8 cellular contexts compared by ENCODE assay signal in the genomic region with DNA sequence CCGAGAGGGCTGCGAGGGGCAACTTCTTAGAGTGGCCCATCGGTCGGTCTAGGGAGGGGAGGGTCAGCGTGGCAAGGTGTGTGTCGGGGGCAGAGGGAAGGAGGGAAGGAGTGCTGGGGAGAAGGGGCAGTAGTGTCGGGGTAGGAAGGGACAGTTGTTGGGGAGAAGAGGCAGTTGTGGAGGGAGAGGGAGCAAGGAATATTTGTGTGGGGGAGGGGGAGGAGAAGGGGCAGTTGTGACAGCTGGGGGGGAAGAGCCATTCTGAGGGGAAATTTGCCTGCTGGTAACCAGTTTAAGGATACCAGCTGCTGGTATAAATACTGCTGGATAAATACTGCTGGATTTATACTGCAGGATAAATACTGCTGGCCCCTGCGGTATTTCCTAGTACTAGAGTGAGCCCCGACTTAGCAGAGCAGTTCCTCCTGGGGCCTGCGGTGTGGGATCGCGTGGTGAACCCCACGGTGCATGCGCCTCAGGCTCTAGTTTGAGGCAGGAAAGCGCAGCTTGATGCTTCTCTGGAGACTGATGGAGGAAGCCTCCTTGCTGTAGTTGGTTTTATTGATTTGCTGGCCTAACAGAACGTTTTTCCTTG. TPM values are rescaled to one million over a fixed set of nuclear protein-coding genes. Genes with fewer than 3 reads are reported as not detected.
DNase-seq lines count a peak whose midpoint lies in the region; ATAC-seq and TF ChIP-seq lines count a peak whose summit lies in the region.

No MANE protein-coding gene starts in this region.

- no peaks in the 10 kb centered on the region for H3K9me3 Mint-ChIP-seq in activated naive CD4-positive, alpha-beta T cell treated with anti-CD3 and anti-CD28 coated beads, Interleukin-2, amount 50 U/mL, for 24 hours
- H3K9me3 Mint-ChIP-seq in activated T-cell treated with anti-CD3 and anti-CD28 coated beads, Interleukin-2, amount 50 U/mL, for 72 hours, result no peaks in the 10 kb centered on the region
- peaks cover 0 to 2% (median 0%) of the 10 kb centered on the region in 7 donors for H3K9me3 Mint-ChIP-seq in CD14-positive monocyte

- H3K4me1 Mint-ChIP-seq in activated naive CD4-positive, alpha-beta T cell treated with anti-CD3 and anti-CD28 coated beads, Interleukin-2, amount 50 U/mL, for 24 hours, result peaks cover 24% of the 10 kb centered on the region
- peaks cover 23% of the 10 kb centered on the region for H3K4me1 Mint-ChIP-seq in activated T-cell treated with anti-CD3 and anti-CD28 coated beads, Interleukin-2, amount 50 U/mL, for 72 hours (ENCODE audit: low read depth)
- peaks cover 20% of the 10 kb centered on the region for H3K4me1 Mint-ChIP-seq in CD14-positive monocyte

- intact Hi-C loops in spleen (cut with DNase I; ENCODE audit: low total_unique reads) (no loop called here), CD14-positive monocyte (cut with micrococcal nuclease) (no loop called here)

- H3K36me3 ChIP-seq in iPS DF 6.9 (ENCODE audit: control insufficient read depth, insufficient read depth, low read length), result no peaks in the 10 kb centered on the region
- no peaks in the 10 kb centered on the region for H3K36me3 ChIP-seq in spleen

- peaks cover 44% of the 10 kb centered on the region for H3K27me3 Mint-ChIP-seq in activated naive CD4-positive, alpha-beta T cell treated with anti-CD3 and anti-CD28 coated beads, Interleukin-2, amount 50 U/mL, for 24 hours
- H3K27me3 Mint-ChIP-seq in activated T-cell treated with anti-CD3 and anti-CD28 coated beads, Interleukin-2, amount 50 U/mL, for 72 hours (ENCODE audit: low read depth), result peaks cover 86% of the 10 kb centered on the region
- peaks cover 55 to 84% (median 57%) of the 10 kb centered on the region in 3 donors for H3K27me3 Mint-ChIP-seq in CD14-positive monocyte (ENCODE audit: low read depth in 3 of 3)

- no CpG with 5 or more reads among the region's 16 CpGs for WGBS in iPS DF 6.9 (ENCODE audit: insufficient coverage, insufficient read length)
- WGBS in spleen, 5 donors, result 2 to 6% (median 3%) methylated on average over 16 of the region's 16 CpGs

- peak in 1 of 2 donors; percentile 45 for ATAC-seq in activated T-cell treated with anti-CD3 and anti-CD28 coated beads, Interleukin-2, amount 50 U/mL, for 72 hours (replicated peaks in 1 of 2)
- ATAC-seq in HG02870 (IDR thresholded peaks at IDR 0.05; ENCODE audit: unreplicated experiment), result no peak

- H3K36me3 Mint-ChIP-seq in activated naive CD4-positive, alpha-beta T cell treated with anti-CD3 and anti-CD28 coated beads, Interleukin-2, amount 50 U/mL, for 24 hours, result no peaks in the 10 kb centered on the region
- no peaks in the 10 kb centered on the region for H3K36me3 Mint-ChIP-seq in activated T-cell treated with anti-CD3 and anti-CD28 coated beads, Interleukin-2, amount 50 U/mL, for 72 hours (ENCODE audit: insufficient read depth in 2 of 2)
- peaks cover 0 to 2% of the 10 kb centered on the region in 2 donors for H3K36me3 Mint-ChIP-seq in CD14-positive monocyte

- TF ChIP-seq POLR2A in spleen (IDR thresholded peaks at IDR 0.05), result no peak

- no peaks in the 10 kb centered on the region; the same call in 1 of the 2 replicates for H3K27me3 ChIP-seq in iPS DF 6.9 (ENCODE audit: control insufficient read depth, insufficient read depth, low read length)
- H3K27me3 ChIP-seq in spleen (replicated peaks in 1 of 7), result peaks cover 5 to 98% (median 48%) of the 10 kb centered on the region in 7 donors

- H3K27ac Mint-ChIP-seq in activated naive CD4-positive, alpha-beta T cell treated with anti-CD3 and anti-CD28 coated beads, Interleukin-2, amount 50 U/mL, for 24 hours, result no peak overlapping the region
- no peak overlapping the region for H3K27ac Mint-ChIP-seq in activated T-cell treated with anti-CD3 and anti-CD28 coated beads, Interleukin-2, amount 50 U/mL, for 72 hours
- no peak overlapping the region for H3K27ac Mint-ChIP-seq in CD14-positive monocyte

- TF ChIP-seq CTCF in spleen (IDR thresholded peaks at IDR 0.05 in 8 of 11, conservative IDR thresholded peaks at IDR 0.05 in 3 of 11) (no peak), CD14-positive monocyte (IDR thresholded peaks at IDR 0.05) (no peak)

- peak overlapping the region; percentile 84 for H3K4me3 Mint-ChIP-seq in activated naive CD4-positive, alpha-beta T cell treated with anti-CD3 and anti-CD28 coated beads, Interleukin-2, amount 50 U/mL, for 24 hours
- peak overlapping the region; percentile 88 for H3K4me3 Mint-ChIP-seq in activated T-cell treated with anti-CD3 and anti-CD28 coated beads, Interleukin-2, amount 50 U/mL, for 72 hours
- peak overlapping the region in 1 of 2 donors; percentile 70 for H3K4me3 Mint-ChIP-seq in CD14-positive monocyte

- no peak for DNase-seq in activated naive CD4-positive, alpha-beta T cell (lab: John Stamatoyannopoulos, UW)
- peak in 1 of 2 donors; percentile 33 for DNase-seq in activated T-cell treated with anti-CD3 and anti-CD28 coated beads, Interleukin-2, amount 50 U/mL, for 72 hours
- DNase-seq in iPS DF 6.9 (ENCODE audit: low read depth, low spot score) (no peak), spleen (no peak), CD14-positive monocyte (ENCODE audit: low spot score) (no peak), iPS-NIHi7 (ENCODE audit: extremely low spot score) (no peak)

- H3K4me1 ChIP-seq in iPS DF 6.9 (ENCODE audit: control insufficient read depth, insufficient read depth, low read length) (peaks cover 5% of the 10 kb centered on the region), spleen (peaks cover 9 to 25% (median 21%) of the 10 kb centered on the region in 6 donors)

- H3K9me3 ChIP-seq in iPS DF 6.9 (ENCODE audit: control insufficient read depth, insufficient read depth, low read length) (no peaks in the 10 kb centered on the region), spleen (no peaks in the 10 kb centered on the region)

- H3K4me3 ChIP-seq in iPS DF 6.9 (ENCODE audit: low read length) (peak overlapping the region; percentile 75; the same call in 1 of the 2 replicates), spleen (peak overlapping the region; percentile 16 to 71 (median 44))

- H3K27ac ChIP-seq in iPS DF 6.9 (ENCODE audit: low read length), result no peak overlapping the region
- no peak overlapping the region for H3K27ac ChIP-seq in spleen

RNA-seq across cellular contexts. Expression of gene DNAH2, which starts 0.3 kb away (rescaled TPM):
- total RNA-seq in activated T-cell treated with anti-CD3 and anti-CD28 coated beads, Interleukin-2, amount 50 U/mL, for 72 hours, result under 1 TPM; 0.05 to 0.07 TPM
- total RNA-seq in spleen, result 1 to 10 TPM in 1 of 7 donors, under 1 TPM in 5, not detected in 1; 0.13 to 1.1 (median 0.23) TPM
- polyA plus RNA-seq in spleen (under 1 TPM; 0.02 to 0.03 (median 0.02) TPM), CD14-positive monocyte (under 1 TPM in 1 of 2 donors, not detected in 1; 0.15 TPM)

RNA-seq across cellular contexts. Expression of gene EFNB3, which starts 12.9 kb away (rescaled TPM):
- not detected for total RNA-seq in activated T-cell treated with anti-CD3 and anti-CD28 coated beads, Interleukin-2, amount 50 U/mL, for 72 hours
- total RNA-seq in spleen, result under 1 TPM in 6 of 7 donors, not detected in 1; 0.17 to 0.60 (median 0.29) TPM
- under 1 TPM; 0.04 to 0.11 (median 0.06) TPM for polyA plus RNA-seq in spleen
- not detected for polyA plus RNA-seq in CD14-positive monocyte

RNA-seq across cellular contexts. Expression of gene WRAP53, which starts 29.6 kb away (rescaled TPM):
- total RNA-seq in activated T-cell treated with anti-CD3 and anti-CD28 coated beads, Interleukin-2, amount 50 U/mL, for 72 hours, result 10 to 100 TPM; 19.0 to 26.7 TPM
- 10 to 100 TPM in 1 of 7 donors, 1 to 10 TPM in 6; 8.5 to 10.6 (median 9.5) TPM for total RNA-seq in spleen
- 10 to 100 TPM; 13.3 to 21.8 (median 16.4) TPM for polyA plus RNA-seq in spleen
- polyA plus RNA-seq in CD14-positive monocyte, result 1 to 10 TPM; 9.1 to 9.8 TPM

RNA-seq across cellular contexts. Expression of gene TP53, which starts 30.6 kb away (rescaled TPM):
- 100 to 1,000 TPM; 183 to 189 TPM for total RNA-seq in activated T-cell treated with anti-CD3 and anti-CD28 coated beads, Interleukin-2, amount 50 U/mL, for 72 hours
- 10 to 100 TPM; 37.0 to 83.9 (median 58.5) TPM for total RNA-seq in spleen
- polyA plus RNA-seq in spleen, result 10 to 100 TPM; 33.6 to 48.1 (median 40.1) TPM
- 10 to 100 TPM; 16.2 to 25.8 TPM for polyA plus RNA-seq in CD14-positive monocyte
